In genomic region chr11:44036811-44037657, GRCh38 we compare ENCODE assay signal across 1 cellular context.
TF ChIP-seq lines count a peak whose summit lies in the region.

No MANE protein-coding gene starts in this region.

TF ChIP-seq in WTC11, 78 proteins besides CTCF, POLR2A, EP300 and RAD21 (continued from another document):
- TF ChIP-seq STAT6 (CRISPR knock-in tag; conservative IDR thresholded peaks at IDR 0.05; ENCODE audit: low read depth) (no peak), ESRRA (CRISPR knock-in tag; IDR thresholded peaks at IDR 0.05; ENCODE audit: borderline replicate concordance) (no peak), RORB (CRISPR knock-in tag; IDR thresholded peaks at IDR 0.05) (no peak), NR3C1 (CRISPR knock-in tag; conservative IDR thresholded peaks at IDR 0.05; ENCODE audit: low read depth) (no peak), ZNF121 (CRISPR knock-in tag; IDR thresholded peaks at IDR 0.05) (no peak), SOX15 (CRISPR knock-in tag; IDR thresholded peaks at IDR 0.05) (no peak), NFATC4 (CRISPR knock-in tag; IDR thresholded peaks at IDR 0.05) (no peak), KAT7 (CRISPR knock-in tag; IDR thresholded peaks at IDR 0.05; ENCODE audit: borderline replicate concordance) (no peak)
